In genomic region chrX:47080915-47081236, GRCh38 we compare ENCODE assay signal across 21 cellular contexts. TPM values are rescaled to one million over a fixed set of nuclear protein-coding genes. Genes with fewer than 3 reads are reported as not detected.
"Had no signal": no experiment of that assay in that cellular context is flagged by ENCODE, and none has a peak within 500 bp of the region (broad histone marks: within the 10 kb centered on the region; RNA-seq: fewer than 3 reads in every experiment).

No MANE protein-coding gene starts in this region.

- H3K36me3 Mint-ChIP-seq: natural killer cell treated with Interleukin-12 subunit alpha and Interleukin-12 subunit beta and Interleukin-15 and Interleukin-18, amount 100 ng/mL, for 72 hours had no signal

- H3K36me3 ChIP-seq: colonic mucosa, left ventricle myocardium inferior, sigmoid colon, uterus had no signal

- H3K27me3 ChIP-seq: colonic mucosa, foreskin keratinocyte, uterus had no signal

- H3K27ac ChIP-seq: colonic mucosa, foreskin keratinocyte, left ventricle myocardium inferior, parathyroid adenoma, sigmoid colon, skin epidermis, stomach, uterus had no signal

- H3K9ac ChIP-seq: parathyroid adenoma had no signal

- H3K79me2 ChIP-seq: parathyroid adenoma had no signal

- H3K9me3 ChIP-seq: colonic mucosa, left ventricle myocardium inferior, sigmoid colon, stomach, uterus had no signal

- H2AFZ ChIP-seq: parathyroid adenoma had no signal

- FAIRE-seq: endothelial cell of umbilical vein, kidney had no signal

- H3K9me3 Mint-ChIP-seq: natural killer cell treated with Interleukin-12 subunit alpha and Interleukin-12 subunit beta and Interleukin-15 and Interleukin-18, amount 100 ng/mL, for 72 hours had no signal

- H3K4me3 Mint-ChIP-seq: endodermal cell; natural killer cell treated with Interleukin-12 subunit alpha and Interleukin-12 subunit beta and Interleukin-15 and Interleukin-18, amount 100 ng/mL, for 72 hours had no signal

- DNase-seq: colonic mucosa; effector CD4-positive, alpha-beta T cell; erythroblast; foreskin keratinocyte; kidney; left cardiac atrium; left ventricle myocardium inferior; mesenchymal stem cell; midbrain; occipital lobe; sigmoid colon; stimulated activated naive CD4-positive, alpha-beta T cell; stomach; trophoblast cell; uterus had no signal

- ATAC-seq: foreskin keratinocyte; left cardiac atrium; natural killer cell treated with Interleukin-12 subunit alpha and Interleukin-12 subunit beta and Interleukin-15 and Interleukin-18, amount 100 ng/mL, for 72 hours had no signal

- H3K4me3 ChIP-seq: colonic mucosa, left ventricle myocardium inferior, lung, sigmoid colon, skin epidermis, stomach, uterus had no signal

- H3K27ac Mint-ChIP-seq: endodermal cell; natural killer cell treated with Interleukin-12 subunit alpha and Interleukin-12 subunit beta and Interleukin-15 and Interleukin-18, amount 100 ng/mL, for 72 hours had no signal

- H3K4me1 ChIP-seq: colonic mucosa, foreskin keratinocyte, left ventricle myocardium inferior, parathyroid adenoma, sigmoid colon, uterus had no signal

RNA-seq across cellular contexts. Expression of gene RGN, which starts 2.6 kb away (rescaled TPM):
- total RNA-seq: foreskin keratinocyte; natural killer cell treated with Interleukin-12 subunit alpha and Interleukin-12 subunit beta and Interleukin-15 and Interleukin-18, amount 100 ng/mL, for 72 hours had no signal
